In genomic region chr19:50368649-50369570, GRCh38 we compare ENCODE assay signal across 1 cellular context.
TF ChIP-seq lines count a peak whose summit lies in the region.

No MANE protein-coding gene starts in this region.

TF ChIP-seq in K562, 482 proteins besides CTCF, POLR2A, EP300 and RAD21 (continued from another document):
- TF ChIP-seq, protein P1, sequence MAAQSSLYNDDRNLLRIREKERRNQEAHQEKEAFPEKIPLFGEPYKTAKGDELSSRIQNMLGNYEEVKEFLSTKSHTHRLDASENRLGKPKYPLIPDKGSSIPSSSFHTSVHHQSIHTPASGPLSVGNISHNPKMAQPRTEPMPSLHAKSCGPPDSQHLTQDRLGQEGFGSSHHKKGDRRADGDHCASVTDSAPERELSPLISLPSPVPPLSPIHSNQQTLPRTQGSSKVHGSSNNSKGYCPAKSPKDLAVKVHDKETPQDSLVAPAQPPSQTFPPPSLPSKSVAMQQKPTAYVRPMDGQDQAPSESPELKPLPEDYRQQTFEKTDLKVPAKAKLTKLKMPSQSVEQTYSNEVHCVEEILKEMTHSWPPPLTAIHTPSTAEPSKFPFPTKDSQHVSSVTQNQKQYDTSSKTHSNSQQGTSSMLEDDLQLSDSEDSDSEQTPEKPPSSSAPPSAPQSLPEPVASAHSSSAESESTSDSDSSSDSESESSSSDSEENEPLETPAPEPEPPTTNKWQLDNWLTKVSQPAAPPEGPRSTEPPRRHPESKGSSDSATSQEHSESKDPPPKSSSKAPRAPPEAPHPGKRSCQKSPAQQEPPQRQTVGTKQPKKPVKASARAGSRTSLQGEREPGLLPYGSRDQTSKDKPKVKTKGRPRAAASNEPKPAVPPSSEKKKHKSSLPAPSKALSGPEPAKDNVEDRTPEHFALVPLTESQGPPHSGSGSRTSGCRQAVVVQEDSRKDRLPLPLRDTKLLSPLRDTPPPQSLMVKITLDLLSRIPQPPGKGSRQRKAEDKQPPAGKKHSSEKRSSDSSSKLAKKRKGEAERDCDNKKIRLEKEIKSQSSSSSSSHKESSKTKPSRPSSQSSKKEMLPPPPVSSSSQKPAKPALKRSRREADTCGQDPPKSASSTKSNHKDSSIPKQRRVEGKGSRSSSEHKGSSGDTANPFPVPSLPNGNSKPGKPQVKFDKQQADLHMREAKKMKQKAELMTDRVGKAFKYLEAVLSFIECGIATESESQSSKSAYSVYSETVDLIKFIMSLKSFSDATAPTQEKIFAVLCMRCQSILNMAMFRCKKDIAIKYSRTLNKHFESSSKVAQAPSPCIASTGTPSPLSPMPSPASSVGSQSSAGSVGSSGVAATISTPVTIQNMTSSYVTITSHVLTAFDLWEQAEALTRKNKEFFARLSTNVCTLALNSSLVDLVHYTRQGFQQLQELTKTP (IDR thresholded peaks at IDR 0.05; ENCODE audit: low read depth in 1 of 2, partially characterized antibody in 2 of 2) = peak in 1 of 2 experiments; percentile 62
- TF ChIP-seq USF1 (CRISPR knock-in tag; IDR thresholded peaks at IDR 0.05) (peak; percentile 94), KLF16 (IDR thresholded peaks at IDR 0.05) (peak; percentile 29; the same call in 1 of the 2 replicates), NFRKB (IDR thresholded peaks at IDR 0.05; ENCODE audit: low read depth) (peak; percentile 47; the same call in 1 of the 2 replicates), CBX3 (IDR thresholded peaks at IDR 0.05; ENCODE audit: borderline replicate concordance in 1 of 2, low read length in 2 of 2) (0 out of 3 replicates have a peak, but pooled peaks of 1 of the 2 experiments have one; percentile 8), CBFA2T2 (conservative IDR thresholded peaks at IDR 0.05) (peak; percentile 80), L3MBTL2 (IDR thresholded peaks at IDR 0.05) (peak; percentile 80), GABPB1 (CRISPR knock-in tag; IDR thresholded peaks at IDR 0.05) (0 out of 2 replicates have a peak, but pooled peaks have one; percentile 16), SUPT5H (IDR thresholded peaks at IDR 0.05) (peak; percentile 60), HMG20A (CRISPR knock-in tag; conservative IDR thresholded peaks at IDR 0.05) (no peak), MYC (IDR thresholded peaks at IDR 0.05; ENCODE audit: low read depth, low read length) (peak; percentile 57; the same call in 1 of the 2 replicates), MYC (CRISPR knock-in tag; IDR thresholded peaks at IDR 0.05; ENCODE audit: borderline replicate concordance, low read depth) (0 out of 2 replicates have a peak, but pooled peaks have one; percentile 19), RBBP5 (IDR thresholded peaks at IDR 0.05; ENCODE audit: borderline replicate concordance, insufficient read depth, low read length, poor library complexity, severe bottlenecking) (peak; percentile 39), GTF2A2 (tag; IDR thresholded peaks at IDR 0.05) (no peak), E2F6 (IDR thresholded peaks at IDR 0.05; ENCODE audit: borderline replicate concordance in 1 of 2, extremely low read depth in 1 of 2, insufficient read depth in 1 of 2, insufficient read length in 1 of 2, low read depth in 1 of 2, low read length in 1 of 2, poor library complexity in 1 of 2, severe bottlenecking in 1 of 2) (peak; percentile 81 to 89)
- TF ChIP-seq, protein P2, sequence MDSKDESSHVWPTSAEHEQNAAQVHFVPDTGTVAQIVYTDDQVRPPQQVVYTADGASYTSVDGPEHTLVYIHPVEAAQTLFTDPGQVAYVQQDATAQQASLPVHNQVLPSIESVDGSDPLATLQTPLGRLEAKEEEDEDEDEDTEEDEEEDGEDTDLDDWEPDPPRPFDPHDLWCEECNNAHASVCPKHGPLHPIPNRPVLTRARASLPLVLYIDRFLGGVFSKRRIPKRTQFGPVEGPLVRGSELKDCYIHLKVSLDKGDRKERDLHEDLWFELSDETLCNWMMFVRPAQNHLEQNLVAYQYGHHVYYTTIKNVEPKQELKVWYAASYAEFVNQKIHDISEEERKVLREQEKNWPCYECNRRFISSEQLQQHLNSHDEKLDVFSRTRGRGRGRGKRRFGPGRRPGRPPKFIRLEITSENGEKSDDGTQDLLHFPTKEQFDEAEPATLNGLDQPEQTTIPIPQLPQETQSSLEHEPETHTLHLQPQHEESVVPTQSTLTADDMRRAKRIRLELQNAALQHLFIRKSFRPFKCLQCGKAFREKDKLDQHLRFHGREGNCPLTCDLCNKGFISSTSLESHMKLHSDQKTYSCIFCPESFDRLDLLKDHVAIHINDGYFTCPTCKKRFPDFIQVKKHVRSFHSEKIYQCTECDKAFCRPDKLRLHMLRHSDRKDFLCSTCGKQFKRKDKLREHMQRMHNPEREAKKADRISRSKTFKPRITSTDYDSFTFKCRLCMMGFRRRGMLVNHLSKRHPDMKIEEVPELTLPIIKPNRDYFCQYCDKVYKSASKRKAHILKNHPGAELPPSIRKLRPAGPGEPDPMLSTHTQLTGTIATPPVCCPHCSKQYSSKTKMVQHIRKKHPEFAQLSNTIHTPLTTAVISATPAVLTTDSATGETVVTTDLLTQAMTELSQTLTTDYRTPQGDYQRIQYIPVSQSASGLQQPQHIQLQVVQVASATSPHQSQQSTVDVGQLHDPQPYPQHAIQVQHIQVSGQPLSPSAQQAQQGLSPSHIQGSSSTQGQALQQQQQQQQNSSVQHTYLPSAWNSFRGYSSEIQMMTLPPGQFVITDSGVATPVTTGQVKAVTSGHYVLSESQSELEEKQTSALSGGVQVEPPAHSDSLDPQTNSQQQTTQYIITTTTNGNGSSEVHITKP (IDR thresholded peaks at IDR 0.05; ENCODE audit: partially characterized antibody) = peak; percentile 80
